20 cellular contexts compared by ENCODE assay signal in genomic region chr1:189851806-189852367, GRCh38.
A peak's percentile ranks its signal among the peaks of the same experiment; 100 is the strongest.
DNase-seq lines count a peak whose midpoint lies in the region; TF ChIP-seq lines count a peak whose summit lies in the region.
"Had no signal": no experiment of that assay in that cellular context is flagged by ENCODE, and none has a peak within 500 bp of the region (broad histone marks: within the 10 kb centered on the region; RNA-seq: fewer than 3 reads in every experiment).

No MANE protein-coding gene starts in this region.

- peak overlapping the region; percentile 51; the same call in 1 of the 2 replicates for H2AFZ ChIP-seq in SK-N-SH (ENCODE audit: low read depth)

- H3K4me3 Mint-ChIP-seq in nephron progenitor cell, result no peak overlapping the region
- H3K4me3 Mint-ChIP-seq: activated naive CD8-positive, alpha-beta T cell treated with anti-CD3 and anti-CD28 coated beads, Interleukin-2, amount 50 U/mL, for 24 hours; central memory CD8-positive, alpha-beta T cell; effector memory CD8-positive, alpha-beta T cell had no signal

- H3K27me3 Mint-ChIP-seq in nephron progenitor cell (ENCODE audit: low read depth, poor library complexity), result no peaks in the 10 kb centered on the region
- H3K27me3 Mint-ChIP-seq: activated naive CD8-positive, alpha-beta T cell treated with anti-CD3 and anti-CD28 coated beads, Interleukin-2, amount 50 U/mL, for 24 hours; central memory CD8-positive, alpha-beta T cell; effector memory CD8-positive, alpha-beta T cell had no signal

- TF ChIP-seq CTCF in GM12865 (IDR thresholded peaks at IDR 0.05; ENCODE audit: insufficient read depth, low read depth, low read length, missing control alignments) (no peak), SK-N-SH (IDR thresholded peaks at IDR 0.05) (no peak), nephron progenitor cell (IDR thresholded peaks at IDR 0.05) (no peak), GM10266 (IDR thresholded peaks at IDR 0.05; ENCODE audit: control insufficient read depth, insufficient read depth, low read depth, missing control alignments) (no peak)

- H3K36me3 Mint-ChIP-seq in nephron progenitor cell (ENCODE audit: low read depth), result no peaks in the 10 kb centered on the region

- H3K79me2 ChIP-seq in SK-N-SH (ENCODE audit: insufficient read depth), result no peaks in the 10 kb centered on the region

- WGBS in SK-N-SH (ENCODE audit: low lambda C conversion rate), result 37% methylated on average over 3 of the region's 3 CpGs

- no peaks in the 10 kb centered on the region for H3K4me1 Mint-ChIP-seq in nephron progenitor cell
- H3K4me1 Mint-ChIP-seq: activated naive CD8-positive, alpha-beta T cell treated with anti-CD3 and anti-CD28 coated beads, Interleukin-2, amount 50 U/mL, for 24 hours; central memory CD8-positive, alpha-beta T cell had no signal

- H3K4me3 ChIP-seq in GM12865 (ENCODE audit: low read depth, low read length) (no peak overlapping the region), SK-N-SH (ENCODE audit: low read depth in 2 of 2, low read length in 1 of 2) (no peak overlapping the region)
- H3K4me3 ChIP-seq: ovary had no signal

- peak; percentile 4 for DNase-seq in GM12865 (ENCODE audit: low read depth)
- DNase-seq in NAMALWA (ENCODE audit: low spot score), result peak; percentile 52
- DNase-seq in SK-N-SH, result no peak
- DNase-seq in nephron progenitor cell, result peak; percentile 11
- no peak for DNase-seq in activated CD4-positive, alpha-beta T cell treated with anti-CD3 and anti-CD28 coated beads for 4 hours
- DNase-seq in stimulated activated CD4-positive, alpha-beta T cell treated with anti-CD3 and anti-CD28 coated beads, Interleukin-2, amount 100 ng/mL, for 48 hours, result no peak
- DNase-seq in GM10266 (ENCODE audit: extremely low spot score), result no peak
- DNase-seq in SHP77 (lab: John Stamatoyannopoulos, UW), result no peak
- DNase-seq: activated CD8-positive, alpha-beta memory T cell treated with anti-CD3 and anti-CD28 coated beads for 24 hours; activated naive CD8-positive, alpha-beta T cell treated with anti-CD3 and anti-CD28 coated beads, Interleukin-2, amount 50 U/mL, for 24 hours; DMS 273 treated with DMSO at 0.1 percent for 48 hours; effector memory CD8-positive, alpha-beta T cell; HCEC 1CT; left colon; NCI-H1048; ovary; PC-3; small intestine had no signal

- no peaks in the 10 kb centered on the region for H3K27me3 ChIP-seq in SK-N-SH (ENCODE audit: insufficient read depth)
- H3K27me3 ChIP-seq: ovary had no signal

- no peaks in the 10 kb centered on the region for H3K36me3 ChIP-seq in SK-N-SH (replicated peaks in 1 of 2; ENCODE audit: control insufficient read depth in 1 of 2, insufficient read depth in 2 of 2, low read length in 1 of 2)
- H3K36me3 ChIP-seq: ovary had no signal

- H3K9ac ChIP-seq in SK-N-SH, result no peak overlapping the region

- H3K4me2 ChIP-seq in SK-N-SH, result no peak overlapping the region

- H3K27ac ChIP-seq in SK-N-SH (ENCODE audit: low read depth in 2 of 2, low read length in 1 of 2), result no peak overlapping the region
- H3K27ac ChIP-seq: ovary, VCaP had no signal

- no peaks in the 10 kb centered on the region for H3K9me3 ChIP-seq in SK-N-SH
- H3K9me3 ChIP-seq: ovary had no signal

- no peaks in the 10 kb centered on the region for H4K20me1 ChIP-seq in SK-N-SH (ENCODE audit: insufficient read depth)

- no peaks in the 10 kb centered on the region for H3K9me2 ChIP-seq in SK-N-SH

- TF ChIP-seq EP300 in SK-N-SH (IDR thresholded peaks at IDR 0.05; ENCODE audit: borderline replicate concordance in 1 of 2, low read depth in 1 of 2, low read length in 1 of 2), result no peak

- H3F3A ChIP-seq in SK-N-SH (replicated peaks; ENCODE audit: insufficient read depth), result no peaks in the 10 kb centered on the region

- H3K9me3 Mint-ChIP-seq in nephron progenitor cell, result peaks cover 11% of the 10 kb centered on the region

- no peaks in the 10 kb centered on the region; a peak in 1 of 4 replicates for H3K4me1 ChIP-seq in SK-N-SH (ENCODE audit: control insufficient read depth in 1 of 2, insufficient read depth in 2 of 2, low read depth in 1 of 2, low read length in 1 of 2)

- CTCF ChIA-PET in SK-N-SH (lab: Yijun Ruan, JAX), result interaction anchor here (1.2 kb wide), 1 partner anchor 9 kb away, joined by 3 read pairs; no protein-coding TSS in a partner anchor

- H3K27ac Mint-ChIP-seq in nephron progenitor cell, result no peak overlapping the region
- H3K27ac Mint-ChIP-seq: activated naive CD8-positive, alpha-beta T cell treated with anti-CD3 and anti-CD28 coated beads, Interleukin-2, amount 50 U/mL, for 24 hours; effector memory CD8-positive, alpha-beta T cell had no signal

- POLR2A ChIA-PET in SK-N-SH (lab: Yijun Ruan, JAX), result no interaction called here

- no peak for TF ChIP-seq RAD21 in SK-N-SH (IDR thresholded peaks at IDR 0.05; ENCODE audit: low read length)

TF ChIP-seq in SK-N-SH, 30 proteins besides CTCF, POLR2A, EP300 and RAD21:
- TF ChIP-seq RXRA (IDR thresholded peaks at IDR 0.05; ENCODE audit: borderline replicate concordance, low read depth), result no peak
- TF ChIP-seq JUND (IDR thresholded peaks at IDR 0.05), result no peak
- no peak for TF ChIP-seq MXI1 (IDR thresholded peaks at IDR 0.05; ENCODE audit: low read depth, low read length)
- no peak for TF ChIP-seq TEAD4 (IDR thresholded peaks at IDR 0.05; ENCODE audit: borderline replicate concordance, insufficient read depth)
- TF ChIP-seq USF2 (IDR thresholded peaks at IDR 0.05; ENCODE audit: borderline replicate concordance, low read depth, low read length), result no peak

Comparison
In these comparisons a context has a peak if more than half of its experiments do, and no peak if none do; other contexts are left out.
1. DNase-seq: peak in GM12865 (single experiment), NAMALWA (single experiment) and nephron progenitor cell (single experiment); none in SK-N-SH (single experiment), activated CD4-positive, alpha-beta T cell treated with anti-CD3 and anti-CD28 coated beads for 4 hours (0 of 2), stimulated activated CD4-positive, alpha-beta T cell treated with anti-CD3 and anti-CD28 coated beads, Interleukin-2, amount 100 ng/mL, for 48 hours (0 of 2), GM10266 (single experiment) and SHP77 (0 of 2).